Comparison of ENCODE assay signal across 23 cellular contexts in genomic region chr21:44534688-44535087, GRCh38. TPM values are rescaled to one million over a fixed set of nuclear protein-coding genes. Genes with fewer than 3 reads are reported as not detected.
DNase-seq lines count a peak whose midpoint lies in the region; ATAC-seq and TF ChIP-seq lines count a peak whose summit lies in the region.
"Had no signal": no experiment of that assay in that cellular context is flagged by ENCODE, and none has a peak within 500 bp of the region (broad histone marks: within the 10 kb centered on the region; RNA-seq: fewer than 3 reads in every experiment).

No MANE protein-coding gene starts in this region.

- H3K4me1 ChIP-seq in neutrophil (ENCODE audit: control insufficient read depth in 1 of 2, insufficient read depth in 1 of 2, low read depth in 1 of 2, low read length in 1 of 2) = peaks cover 6 to 12% of the 10 kb centered on the region in 2 experiments
- H3K4me1 ChIP-seq: HAP-1 had no signal

- no peak overlapping the region for H3K4me3 ChIP-seq in neutrophil (ENCODE audit: low read depth in 1 of 2, low read length in 1 of 2)
- H3K4me3 ChIP-seq: GM23248, HAP-1 had no signal

- H3K27ac Mint-ChIP-seq in activated CD4-positive, alpha-beta T cell treated with anti-CD3 and anti-CD28 coated beads for 36 hours = no peak overlapping the region
- H3K27ac Mint-ChIP-seq in activated naive CD8-positive, alpha-beta T cell treated with anti-CD3 and anti-CD28 coated beads, Interleukin-2, amount 50 U/mL, for 24 hours = peak overlapping the region; percentile 54
- H3K27ac Mint-ChIP-seq in activated naive CD8-positive, alpha-beta T cell treated with anti-CD3 and anti-CD28 coated beads for 36 hours = no peak overlapping the region
- H3K27ac Mint-ChIP-seq: B cell had no signal

- no peaks in the 10 kb centered on the region for H3K36me3 ChIP-seq in neutrophil
- H3K36me3 ChIP-seq: HAP-1 had no signal

- no peaks in the 10 kb centered on the region for H3K36me3 Mint-ChIP-seq in activated CD4-positive, alpha-beta T cell treated with anti-CD3 and anti-CD28 coated beads for 36 hours (ENCODE audit: low read depth)
- H3K36me3 Mint-ChIP-seq in activated naive CD8-positive, alpha-beta T cell treated with anti-CD3 and anti-CD28 coated beads, Interleukin-2, amount 50 U/mL, for 24 hours (ENCODE audit: low read depth) = no peaks in the 10 kb centered on the region
- no peaks in the 10 kb centered on the region for H3K36me3 Mint-ChIP-seq in activated naive CD8-positive, alpha-beta T cell treated with anti-CD3 and anti-CD28 coated beads for 36 hours

- peak; percentile 49 for ATAC-seq in activated CD4-positive, alpha-beta T cell treated with anti-CD3 and anti-CD28 coated beads for 36 hours
- ATAC-seq in activated naive CD8-positive, alpha-beta T cell treated with anti-CD3 and anti-CD28 coated beads, Interleukin-2, amount 50 U/mL, for 24 hours = peak; percentile 50
- no peak for ATAC-seq in GM18861 (IDR thresholded peaks at IDR 0.05; ENCODE audit: unreplicated experiment)
- ATAC-seq in GM21737 (IDR thresholded peaks at IDR 0.05; ENCODE audit: unreplicated experiment) = no peak
- ATAC-seq: PC-3 had no signal

- H3K27me3 Mint-ChIP-seq in activated CD4-positive, alpha-beta T cell treated with anti-CD3 and anti-CD28 coated beads for 36 hours = no peaks in the 10 kb centered on the region
- H3K27me3 Mint-ChIP-seq in activated naive CD8-positive, alpha-beta T cell treated with anti-CD3 and anti-CD28 coated beads, Interleukin-2, amount 50 U/mL, for 24 hours = peaks cover 2% of the 10 kb centered on the region
- H3K27me3 Mint-ChIP-seq in activated naive CD8-positive, alpha-beta T cell treated with anti-CD3 and anti-CD28 coated beads for 36 hours = no peaks in the 10 kb centered on the region

- H3K4me3 Mint-ChIP-seq in activated CD4-positive, alpha-beta T cell treated with anti-CD3 and anti-CD28 coated beads for 36 hours = no peak overlapping the region
- H3K4me3 Mint-ChIP-seq in activated naive CD8-positive, alpha-beta T cell treated with anti-CD3 and anti-CD28 coated beads, Interleukin-2, amount 50 U/mL, for 24 hours = no peak overlapping the region
- no peak overlapping the region for H3K4me3 Mint-ChIP-seq in activated naive CD8-positive, alpha-beta T cell treated with anti-CD3 and anti-CD28 coated beads for 36 hours
- H3K4me3 Mint-ChIP-seq: B cell had no signal

- H3K27me3 ChIP-seq in neutrophil = no peaks in the 10 kb centered on the region

- CTCF ChIA-PET in activated CD4-positive, alpha-beta T cell treated with anti-CD3 and anti-CD28 coated beads for 36 hours (lab: Charles Lee) = interaction anchor here (1.0 kb wide), 1 partner anchor 23 kb away, joined by 3 read pairs; no protein-coding TSS in a partner anchor

- no peaks in the 10 kb centered on the region for H3K4me1 Mint-ChIP-seq in activated CD4-positive, alpha-beta T cell treated with anti-CD3 and anti-CD28 coated beads for 36 hours
- no peaks in the 10 kb centered on the region for H3K4me1 Mint-ChIP-seq in activated naive CD8-positive, alpha-beta T cell treated with anti-CD3 and anti-CD28 coated beads, Interleukin-2, amount 50 U/mL, for 24 hours
- H3K4me1 Mint-ChIP-seq in activated naive CD8-positive, alpha-beta T cell treated with anti-CD3 and anti-CD28 coated beads for 36 hours = no peaks in the 10 kb centered on the region
- H3K4me1 Mint-ChIP-seq: B cell had no signal

- TF ChIP-seq CTCF in neutrophil (IDR thresholded peaks at IDR 0.05) = no peak

- POLR2A ChIA-PET in activated CD4-positive, alpha-beta T cell treated with anti-CD3 and anti-CD28 coated beads for 36 hours (lab: Charles Lee) = no interaction called here

- no peaks in the 10 kb centered on the region for H3K9me3 Mint-ChIP-seq in activated CD4-positive, alpha-beta T cell treated with anti-CD3 and anti-CD28 coated beads for 36 hours (ENCODE audit: low read depth)
- H3K9me3 Mint-ChIP-seq in activated naive CD8-positive, alpha-beta T cell treated with anti-CD3 and anti-CD28 coated beads, Interleukin-2, amount 50 U/mL, for 24 hours = no peaks in the 10 kb centered on the region
- no peaks in the 10 kb centered on the region for H3K9me3 Mint-ChIP-seq in activated naive CD8-positive, alpha-beta T cell treated with anti-CD3 and anti-CD28 coated beads for 36 hours

- H3K27ac ChIP-seq in neutrophil = peak overlapping the region; percentile 75
- H3K27ac ChIP-seq: GM23248, HL-60 had no signal

- no peaks in the 10 kb centered on the region for H3K9me3 ChIP-seq in neutrophil
- H3K9me3 ChIP-seq: HAP-1 had no signal

- intact Hi-C loops in activated CD4-positive, alpha-beta T cell treated with anti-CD3 and anti-CD28 coated beads for 36 hours (cut with DNase I, micrococcal nuclease) = loop anchor here in 1 of 2 experiments (1.0 kb wide), 1 partner anchor 79 kb away; the partner anchor contains the start of gene LRRC3

- peak; percentile 22 for DNase-seq in activated CD4-positive, alpha-beta T cell treated with anti-CD3 and anti-CD28 coated beads for 36 hours
- DNase-seq in activated CD4-positive, alpha-beta T cell treated with anti-CD3 and anti-CD28 coated beads, Interleukin-2, amount 50 U/mL, for 48 hours = no peak
- DNase-seq in activated naive CD8-positive, alpha-beta T cell treated with anti-CD3 and anti-CD28 coated beads, Interleukin-2, amount 50 U/mL, for 24 hours = no peak
- DNase-seq in activated naive CD8-positive, alpha-beta T cell treated with anti-CD3 and anti-CD28 coated beads for 36 hours = no peak
- no peak for DNase-seq in NOMO-1 treated with dmso at 0.1 percent for 144 hours (lab: John Stamatoyannopoulos, UW; ENCODE audit: unreplicated experiment)
- DNase-seq: 8988T, DMS79 treated with DMSO at 0.1 percent for 48 hours, GM23248, NCI-H1092, NCI-H1436 treated with DMSO at 0.1 percent for 48 hours, NCI-H2029, NCI-H345, NCI-H524 treated with DMSO at 0.1 percent for 48 hours, PC-3, RPMI8226 had no signal

RNA-seq across cellular contexts. Expression of gene KRTAP10-1, which starts 5.3 kb away (rescaled TPM):
- not detected for total RNA-seq in activated CD4-positive, alpha-beta T cell treated with anti-CD3 and anti-CD28 coated beads for 36 hours
- total RNA-seq in activated naive CD8-positive, alpha-beta T cell treated with anti-CD3 and anti-CD28 coated beads for 36 hours = not detected
- total RNA-seq: B cell, GM23248, HT1080, M059J, PC-3 had no signal

RNA-seq across cellular contexts. Expression of gene KRTAP10-2, which starts 16.6 kb away (rescaled TPM):
- total RNA-seq in activated CD4-positive, alpha-beta T cell treated with anti-CD3 and anti-CD28 coated beads for 36 hours = not detected
- not detected for total RNA-seq in activated naive CD8-positive, alpha-beta T cell treated with anti-CD3 and anti-CD28 coated beads for 36 hours
- total RNA-seq: B cell, GM23248, HT1080, M059J, PC-3 had no signal

RNA-seq across cellular contexts. Expression of gene KRTAP10-3, which starts 23.9 kb away (rescaled TPM):
- total RNA-seq in activated CD4-positive, alpha-beta T cell treated with anti-CD3 and anti-CD28 coated beads for 36 hours = not detected
- not detected for total RNA-seq in activated naive CD8-positive, alpha-beta T cell treated with anti-CD3 and anti-CD28 coated beads for 36 hours
- total RNA-seq: B cell, GM23248, HT1080, M059J, PC-3 had no signal

RNA-seq across cellular contexts. Expression of gene KRTAP10-4, which starts 38.8 kb away (rescaled TPM):
- total RNA-seq in activated CD4-positive, alpha-beta T cell treated with anti-CD3 and anti-CD28 coated beads for 36 hours = not detected
- not detected for total RNA-seq in activated naive CD8-positive, alpha-beta T cell treated with anti-CD3 and anti-CD28 coated beads for 36 hours
- total RNA-seq: B cell, GM23248, HT1080, M059J, PC-3 had no signal

RNA-seq across cellular contexts. Expression of gene KRTAP10-5, which starts 45.7 kb away (rescaled TPM):
- total RNA-seq in activated CD4-positive, alpha-beta T cell treated with anti-CD3 and anti-CD28 coated beads for 36 hours = not detected
- not detected for total RNA-seq in activated naive CD8-positive, alpha-beta T cell treated with anti-CD3 and anti-CD28 coated beads for 36 hours
- total RNA-seq: B cell, GM23248, HT1080, M059J, PC-3 had no signal

Comparison
In these comparisons a context has a peak if more than half of its experiments do, and no peak if none do; other contexts are left out.
1. ATAC-seq: peak in activated CD4-positive, alpha-beta T cell treated with anti-CD3 and anti-CD28 coated beads for 36 hours (single experiment) and activated naive CD8-positive, alpha-beta T cell treated with anti-CD3 and anti-CD28 coated beads, Interleukin-2, amount 50 U/mL, for 24 hours (single experiment); none in GM18861 (single experiment) and GM21737 (single experiment).